Comparison of ENCODE assay signal across 24 cellular contexts in the genomic region with DNA sequence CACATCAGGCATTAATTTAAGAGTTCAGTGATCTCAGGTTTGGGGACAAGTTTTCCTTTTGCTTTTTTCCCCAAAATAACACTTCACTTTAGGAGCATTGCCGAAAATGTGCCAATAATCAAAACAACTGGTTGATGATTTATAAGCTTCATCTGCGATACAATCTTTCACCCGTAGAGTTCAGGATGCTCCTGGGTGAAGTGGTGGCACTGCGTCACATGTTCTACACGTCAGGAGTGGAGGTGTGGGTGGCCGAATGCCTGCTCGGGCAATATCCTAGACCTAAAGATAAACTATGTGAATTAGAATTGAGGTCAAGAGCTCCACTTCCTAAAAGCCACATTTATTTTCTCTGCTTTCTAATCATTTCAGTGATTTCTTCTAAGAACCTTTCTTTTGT.
"Had no signal": no experiment of that assay in that cellular context is flagged by ENCODE, and none has a peak within 500 bp of the region (broad histone marks: within the 10 kb centered on the region; RNA-seq: fewer than 3 reads in every experiment).

No MANE protein-coding gene starts in this region.

- H3K4me3 ChIP-seq: adrenal gland, dorsolateral prefrontal cortex, mucosa of descending colon, ovary, tibial nerve had no signal

- DNase-seq: activated CD4-positive, alpha-beta T cell treated with anti-CD3 and anti-CD28 coated beads, Interleukin-2, amount 50 U/mL, for 48 hours; activated gamma-delta T cell treated with Interleukin-2 at 50 U/mL for 16 hours; adrenal gland; caudate nucleus; dorsolateral prefrontal cortex; foreskin fibroblast; glutamatergic neuron; hippocampal formation; naive thymus-derived CD4-positive, alpha-beta T cell; ovary; retina; stimulated activated CD4-positive, alpha-beta T cell treated with anti-CD3 and anti-CD28 coated beads, Interleukin-12 subunit alpha, Interleukin-12 subunit beta, amount 100 ng/mL, for 4 hours; stimulated activated CD4-positive, alpha-beta T cell treated with anti-CD3 and anti-CD28 coated beads, Interleukin-1b, Interleukin-23, amount 100 ng/mL, for 48 hours; stimulated activated naive CD8-positive, alpha-beta T cell treated with anti-CD3 and anti-CD28 coated beads, Interleukin-15, Interleukin-2, amounts not matched to agents 100 U/mL and 50 U/mL, for 24 hours; SW 1271; T-helper 2 cell; WERI-Rb-1 had no signal

- H3K4me3 Mint-ChIP-seq: activated T-helper 1 cell treated with anti-CD3 and anti-CD28 coated beads, Interleukin-12 subunit alpha, Interleukin-12 subunit beta, Interleukin-2, Interleukin-4 antibody, amounts not matched to agents 30 ng/mL and 10 ng/mL and 1 ng/mL, durations not matched to agents 14 hours and 24 hours and 36 hours; naive thymus-derived CD4-positive, alpha-beta T cell had no signal

- H3K36me3 Mint-ChIP-seq: activated naive CD4-positive, alpha-beta T cell treated with anti-CD3 and anti-CD28 coated beads, Interleukin-2, amount 50 U/mL, for 72 hours; naive thymus-derived CD4-positive, alpha-beta T cell had no signal

- H3K9me3 ChIP-seq: adrenal gland, mucosa of descending colon, ovary, tibial nerve had no signal

- H3K27ac ChIP-seq: adrenal gland, ovary, WERI-Rb-1 had no signal

- FAIRE-seq: colon, islet of Langerhans, urothelium cell line had no signal

- H3K9me3 Mint-ChIP-seq: activated naive CD4-positive, alpha-beta T cell treated with anti-CD3 and anti-CD28 coated beads, Interleukin-2, amount 50 U/mL, for 72 hours; activated T-helper 1 cell treated with anti-CD3 and anti-CD28 coated beads, Interleukin-12 subunit alpha, Interleukin-12 subunit beta, Interleukin-2, Interleukin-4 antibody, amounts not matched to agents 30 ng/mL and 10 ng/mL and 1 ng/mL, durations not matched to agents 14 hours and 24 hours and 36 hours; naive thymus-derived CD4-positive, alpha-beta T cell had no signal

- H3K27ac Mint-ChIP-seq: activated naive CD4-positive, alpha-beta T cell treated with anti-CD3 and anti-CD28 coated beads, Interleukin-2, amount 50 U/mL, for 72 hours; activated T-helper 1 cell treated with anti-CD3 and anti-CD28 coated beads, Interleukin-12 subunit alpha, Interleukin-12 subunit beta, Interleukin-2, Interleukin-4 antibody, amounts not matched to agents 30 ng/mL and 10 ng/mL and 1 ng/mL, durations not matched to agents 14 hours and 24 hours and 36 hours; naive thymus-derived CD4-positive, alpha-beta T cell had no signal

- ATAC-seq: activated naive CD4-positive, alpha-beta T cell treated with anti-CD3 and anti-CD28 coated beads, Interleukin-2, amount 50 U/mL, for 72 hours; mucosa of descending colon; naive thymus-derived CD4-positive, alpha-beta T cell; stimulated activated naive CD8-positive, alpha-beta T cell treated with anti-CD3 and anti-CD28 coated beads, Interleukin-15, Interleukin-2, amounts not matched to agents 100 U/mL and 50 U/mL, for 24 hours had no signal

- H3K36me3 ChIP-seq: adrenal gland, ovary, tibial nerve, WERI-Rb-1 had no signal

- H3K27me3 ChIP-seq: adrenal gland, dorsolateral prefrontal cortex, ovary, tibial nerve had no signal
